8 cellular contexts compared by ENCODE assay signal in genomic region chr1:205449750-205450443, GRCh38. TPM values are rescaled to one million over a fixed set of nuclear protein-coding genes. Genes with fewer than 3 reads are reported as not detected.
A peak's percentile ranks its signal among the peaks of the same experiment; 100 is the strongest.
DNase-seq lines count a peak whose midpoint lies in the region; ATAC-seq, FAIRE-seq and TF ChIP-seq lines count a peak whose summit lies in the region.

No MANE protein-coding gene starts in this region.

- no peak for DNase-seq in AG09309 (ENCODE audit: low read depth)
- DNase-seq in activated CD8-positive, alpha-beta memory T cell treated with anti-CD3 and anti-CD28 coated beads, Interleukin-2, amount 50 U/mL, for 48 hours = peak; percentile 68
- peak; percentile 98 for DNase-seq in keratinocyte (ENCODE audit: low read depth, low spot score)
- peak; percentile 66 for DNase-seq in ureter (ENCODE audit: low spot score)

- H3K9me1 ChIP-seq in keratinocyte (ENCODE audit: control insufficient read depth, extremely low read depth, insufficient read depth, low read length) = no peaks in the 10 kb centered on the region

- H3K4me1 ChIP-seq in keratinocyte (ENCODE audit: control insufficient read depth, extremely low read depth, insufficient read depth, low read length) = peaks cover 61% of the 10 kb centered on the region

- H3K36me3 ChIP-seq in keratinocyte (ENCODE audit: control insufficient read depth in 2 of 2, extremely low read depth in 1 of 2, insufficient read depth in 2 of 2, low read length in 2 of 2) = peaks cover 9 to 21% of the 10 kb centered on the region in 2 experiments

- peak overlapping the region; percentile 88 for H3K27ac ChIP-seq in keratinocyte (ENCODE audit: control insufficient read depth, insufficient read depth, low read length)

- ATAC-seq in HG03432 (IDR thresholded peaks at IDR 0.05; ENCODE audit: unreplicated experiment) (peak; percentile 75), GM18907 (IDR thresholded peaks at IDR 0.05; ENCODE audit: unreplicated experiment) (no peak), HG03469 (IDR thresholded peaks at IDR 0.05; ENCODE audit: unreplicated experiment) (no peak), GM21367 (IDR thresholded peaks at IDR 0.05; ENCODE audit: unreplicated experiment) (no peak)

- H3K79me2 ChIP-seq in keratinocyte (ENCODE audit: control insufficient read depth, insufficient read depth, low read length) = peaks cover 49% of the 10 kb centered on the region

- H4K20me1 ChIP-seq in keratinocyte (ENCODE audit: control insufficient read depth, extremely low read depth, insufficient read depth, low read length) = peaks cover 8% of the 10 kb centered on the region

- no peaks in the 10 kb centered on the region for H3K9me3 ChIP-seq in keratinocyte (ENCODE audit: control insufficient read depth, low read depth, low read length)

- H3K27me3 ChIP-seq in keratinocyte (ENCODE audit: control insufficient read depth, extremely low read depth, insufficient read depth, low read length) = peaks cover 5% of the 10 kb centered on the region

- H3K4me2 ChIP-seq in keratinocyte (ENCODE audit: control insufficient read depth, extremely low read depth, insufficient read depth, low read depth, low read length) = peak overlapping the region; percentile 84

- dilution Hi-C loops in keratinocyte (cut with MboI; ENCODE audit: extremely low pct_ligation_motif_present, low sequenced_read_pairs) = no loop called here

- H3K9ac ChIP-seq in keratinocyte (ENCODE audit: control insufficient read depth, extremely low read depth, insufficient read depth, low read length) = peak overlapping the region; percentile 97

- FAIRE-seq in keratinocyte (lab: Jason Lieb, UNC) = peak; percentile 90

- peak overlapping the region; percentile 62 for H2AFZ ChIP-seq in keratinocyte (ENCODE audit: control insufficient read depth, low read length)

- no peak for TF ChIP-seq CTCF in AG09309 (IDR thresholded peaks at IDR 0.05; ENCODE audit: control insufficient read depth, insufficient read depth, low read depth, low read length, missing control alignments)
- no peak for TF ChIP-seq CTCF in keratinocyte (optimal IDR thresholded peaks at IDR 0.05 in 1 of 3, IDR thresholded peaks at IDR 0.05 in 1 of 3, conservative IDR thresholded peaks at IDR 0.05 in 1 of 3; ENCODE audit: extremely low read depth in 1 of 3, insufficient read depth in 2 of 3, low read length in 3 of 3)

- H3K4me3 ChIP-seq in AG09309 (ENCODE audit: control insufficient read depth, low read depth, low read length) (peak overlapping the region; percentile 2; the same call in 1 of the 2 replicates), keratinocyte (ENCODE audit: control insufficient read depth in 2 of 3, extremely low read depth in 1 of 3, insufficient read depth in 2 of 3, low read depth in 1 of 3, low read length in 3 of 3) (peak overlapping the region; percentile 74 to 88 (median 87))

RNA-seq across cellular contexts. Expression of gene BLACAT1, which starts 5.9 kb away (rescaled TPM):
- 2.3 to 5.2 TPM (median 4.0 TPM) in 3 replicates for polyA plus RNA-seq in keratinocyte
- 0.62 TPM for polyA plus RNA-seq in keratinocyte (2011; ENCODE audit: low read depth)
- 1.7 and 2.2 TPM in 2 replicates for polyA plus RNA-seq in keratinocyte (2011; cell fraction: cytosol; rRNA removed)
- 14.6 and 16.6 TPM in 2 replicates for polyA plus RNA-seq in keratinocyte (2011; cell fraction: nucleus; rRNA removed)
- polyA plus RNA-seq in keratinocyte (2012; ENCODE audit: low replicate concordance) = 1.3 and 1.8 TPM in 2 replicates
- polyA minus RNA-seq in keratinocyte = 3.4 to 9.0 TPM (median 6.4 TPM) in 3 replicates
- 1.2 TPM for polyA minus RNA-seq in keratinocyte (2011; cell fraction: cytosol; rRNA and poly(A)+ RNA removed)
- 3.9 and 7.1 TPM in 2 replicates for polyA minus RNA-seq in keratinocyte (2011; cell fraction: nucleus; rRNA and poly(A)+ RNA removed)
- 0.16 TPM for total RNA-seq in ureter

RNA-seq across cellular contexts. Expression of gene LEMD1, which starts 28.0 kb away (rescaled TPM):
- 0.91 to 3.4 TPM (median 1.9 TPM) in 3 replicates for polyA plus RNA-seq in keratinocyte
- polyA plus RNA-seq in keratinocyte (2011; ENCODE audit: low read depth) = 53.8 TPM
- polyA plus RNA-seq in keratinocyte (2011; cell fraction: cytosol; rRNA removed) = 2.7 and 4.3 TPM in 2 replicates
- 6.5 and 7.2 TPM in 2 replicates for polyA plus RNA-seq in keratinocyte (2011; cell fraction: nucleus; rRNA removed)
- 1.8 and 60.2 TPM in 2 replicates for polyA plus RNA-seq in keratinocyte (2012; ENCODE audit: low replicate concordance)
- polyA minus RNA-seq in keratinocyte = 5.7 to 15.9 TPM (median 6.8 TPM) in 3 replicates
- polyA minus RNA-seq in keratinocyte (2011; cell fraction: cytosol; rRNA and poly(A)+ RNA removed) = not detected
- 3.9 and 5.8 TPM in 2 replicates for polyA minus RNA-seq in keratinocyte (2011; cell fraction: nucleus; rRNA and poly(A)+ RNA removed)
- total RNA-seq in ureter = not detected

RNA-seq across cellular contexts. Expression of gene CDK18, which starts 54.6 kb away (rescaled TPM):
- polyA plus RNA-seq in keratinocyte = 10.9 to 13.1 TPM (median 12.1 TPM) in 3 replicates
- polyA plus RNA-seq in keratinocyte (2011; ENCODE audit: low read depth) = 14.0 TPM
- polyA plus RNA-seq in keratinocyte (2011; cell fraction: cytosol; rRNA removed) = 10.5 and 18.8 TPM in 2 replicates
- polyA plus RNA-seq in keratinocyte (2011; cell fraction: nucleus; rRNA removed) = 57.8 and 86.8 TPM in 2 replicates
- 11.3 and 20.3 TPM in 2 replicates for polyA plus RNA-seq in keratinocyte (2012; ENCODE audit: low replicate concordance)
- 19.8 to 32.9 TPM (median 31.3 TPM) in 3 replicates for polyA minus RNA-seq in keratinocyte
- 20.3 TPM for polyA minus RNA-seq in keratinocyte (2011; cell fraction: cytosol; rRNA and poly(A)+ RNA removed)
- polyA minus RNA-seq in keratinocyte (2011; cell fraction: nucleus; rRNA and poly(A)+ RNA removed) = 25.1 and 29.8 TPM in 2 replicates
- 28.6 TPM for total RNA-seq in ureter
